20 cellular contexts compared by ENCODE assay signal in the genomic region with DNA sequence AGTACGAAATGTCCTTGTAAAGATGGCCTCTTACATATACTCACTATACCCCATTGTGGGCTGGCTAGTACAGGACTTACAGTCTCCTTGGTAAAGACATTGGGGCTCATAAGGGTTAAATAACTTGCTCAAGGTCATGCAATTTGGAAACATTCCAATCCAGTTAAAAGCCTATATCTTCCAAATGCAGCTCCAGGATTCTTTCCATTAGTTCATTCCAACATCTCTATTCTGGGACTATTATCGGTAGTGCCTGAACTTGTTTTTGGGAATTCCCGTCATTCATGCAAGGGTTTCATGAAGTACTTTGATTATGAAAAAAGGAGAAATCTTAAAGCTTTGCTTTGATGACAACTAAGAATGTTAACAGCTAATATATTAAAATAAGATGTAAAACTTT.
DNase-seq lines count a peak whose midpoint lies in the region; ATAC-seq, FAIRE-seq and TF ChIP-seq lines count a peak whose summit lies in the region.
"Had no signal": no experiment of that assay in that cellular context is flagged by ENCODE, and none has a peak within 500 bp of the region (broad histone marks: within the 10 kb centered on the region; RNA-seq: fewer than 3 reads in every experiment).

No MANE protein-coding gene starts in this region.

- FAIRE-seq in G401.6 (lab: Jason Lieb, UNC): peak; percentile 37
- FAIRE-seq: A549, GM12892, H54 had no signal

- H3K79me2 ChIP-seq in trophoblast cell (ENCODE audit: control insufficient read depth, insufficient read depth, low read length, poor library complexity): no peaks in the 10 kb centered on the region

- H3K9ac ChIP-seq in trophoblast cell (ENCODE audit: low read length): no peak overlapping the region

- H3K23ac ChIP-seq in trophoblast cell (ENCODE audit: low read length): no peak overlapping the region

- peaks cover 34% of the 10 kb centered on the region for H3K4me1 ChIP-seq in cardiac muscle cell (ENCODE audit: low read depth)
- H3K4me1 ChIP-seq in left ventricle myocardium inferior: peaks cover 23% of the 10 kb centered on the region
- peaks cover 0 to 3% of the 10 kb centered on the region in 2 experiments for H3K4me1 ChIP-seq in trophoblast cell (ENCODE audit: control insufficient read depth in 1 of 2, insufficient read depth in 2 of 2, low read length in 2 of 2)
- H3K4me1 ChIP-seq: A549 had no signal

- no peak overlapping the region for H4K12ac ChIP-seq in trophoblast cell (ENCODE audit: low read depth, low read length)

- no peak overlapping the region for H3K4me2 ChIP-seq in trophoblast cell (ENCODE audit: low read length)
- H3K4me2 ChIP-seq: A549 had no signal

- H3K27ac ChIP-seq in cardiac muscle cell: peak overlapping the region; percentile 47
- H3K27ac ChIP-seq in left ventricle myocardium inferior (replicated peaks): peak overlapping the region; percentile 52
- peak overlapping the region; percentile 76 for H3K27ac ChIP-seq in trophoblast cell (ENCODE audit: low read depth, low read length)
- H3K27ac ChIP-seq: A549 had no signal

- DNase-seq in cardiac muscle cell (ENCODE audit: low read depth in 1 of 2, low spot score in 1 of 2) (peak in 1 of 2 donors; percentile 36), Right ventricle myocardium inferior (ENCODE audit: missing footprints) (no peak), left ventricle myocardium inferior (no peak), trophoblast cell (no peak)
- no peak for DNase-seq in activated CD4-positive, alpha-beta T cell treated with anti-CD3 and anti-CD28 coated beads for 4 hours
- no peak for DNase-seq in activated CD4-positive, alpha-beta T cell treated with anti-CD3 and anti-CD28 coated beads, Interleukin-2, amount 50 U/mL, for 1 hour
- DNase-seq: 8988T; C1 segment of cervical spinal cord; Calu3; CD4-positive, alpha-beta memory T cell; COR-L47; DMS53; DMS79 treated with DMSO at 0.1 percent for 48 hours; GOT3; HFFc6 had no signal

- peaks cover 4% of the 10 kb centered on the region for H3K79me1 ChIP-seq in trophoblast cell (ENCODE audit: low read length)

- no peak overlapping the region for H3K18ac ChIP-seq in trophoblast cell (ENCODE audit: low read length)

- H3K36me3 ChIP-seq in cardiac muscle cell (no peaks in the 10 kb centered on the region), left ventricle myocardium inferior (no peaks in the 10 kb centered on the region), trophoblast cell (ENCODE audit: control insufficient read depth in 1 of 2, insufficient read depth in 2 of 2, low read length in 2 of 2) (no peaks in the 10 kb centered on the region)
- H3K36me3 ChIP-seq: HAP-1 had no signal

- H4K8ac ChIP-seq in trophoblast cell (ENCODE audit: low read depth, low read length): peak overlapping the region; percentile 70

- H2BK5ac ChIP-seq in trophoblast cell (ENCODE audit: low read depth, low read length, poor library complexity): peak overlapping the region; percentile 95

- no CpG with 5 or more reads among the region's 3 CpGs for WGBS in trophoblast cell (ENCODE audit: extremely low coverage, insufficient coverage, insufficient read length)

- H2AK5ac ChIP-seq in trophoblast cell (ENCODE audit: low read length): no peak overlapping the region

- no peak overlapping the region for H3K4ac ChIP-seq in trophoblast cell (ENCODE audit: low read depth, low read length)

- intact Hi-C loops in Right ventricle myocardium inferior (cut with DNase I) (loop anchor here (5.0 to 10.0 kb wide), 4 partner anchors 39 to 636 kb away; no protein-coding TSS in a partner anchor), left ventricle myocardium inferior (cut with micrococcal nuclease) (no loop called here)

- TF ChIP-seq CTCF in cardiac muscle cell (IDR thresholded peaks at IDR 0.05; ENCODE audit: low read depth, low read length) (no peak), left ventricle myocardium inferior (IDR thresholded peaks at IDR 0.05; ENCODE audit: borderline replicate concordance) (no peak)

- H3K9me3 ChIP-seq in cardiac muscle cell (ENCODE audit: low read depth) (no peaks in the 10 kb centered on the region), left ventricle myocardium inferior (replicated peaks) (no peaks in the 10 kb centered on the region), trophoblast cell (ENCODE audit: insufficient read depth, low read depth, low read length) (no peaks in the 10 kb centered on the region)
- H3K9me3 ChIP-seq: A549, HAP-1 had no signal

- no peak overlapping the region for H2AFZ ChIP-seq in trophoblast cell (ENCODE audit: insufficient read depth, low read length, poor library complexity)

- H3K4me3 ChIP-seq in cardiac muscle cell: no peak overlapping the region
- no peak overlapping the region for H3K4me3 ChIP-seq in left ventricle myocardium inferior
- H3K4me3 ChIP-seq in trophoblast cell (ENCODE audit: low read depth, low read length): no peak overlapping the region
- H3K4me3 ChIP-seq: A549, HAP-1 had no signal

- H2BK120ac ChIP-seq in trophoblast cell (ENCODE audit: insufficient read depth, low read length, poor library complexity): no peak overlapping the region

- ATAC-seq in Right ventricle myocardium inferior: no peak
- ATAC-seq: A549 had no signal

- peak overlapping the region; percentile 96 for H2BK12ac ChIP-seq in trophoblast cell (ENCODE audit: low read length)

- H4K91ac ChIP-seq in trophoblast cell (ENCODE audit: low read depth, low read length): peak overlapping the region; percentile 89

- H3K14ac ChIP-seq in trophoblast cell (ENCODE audit: low read length): no peak overlapping the region

- no peaks in the 10 kb centered on the region for H3K27me3 ChIP-seq in cardiac muscle cell
- H3K27me3 ChIP-seq in left ventricle myocardium inferior (ENCODE audit: low read depth): no peaks in the 10 kb centered on the region
- H3K27me3 ChIP-seq in trophoblast cell (ENCODE audit: insufficient read depth, low read length): no peaks in the 10 kb centered on the region
